8 cellular contexts compared by ENCODE assay signal in the genomic region with DNA sequence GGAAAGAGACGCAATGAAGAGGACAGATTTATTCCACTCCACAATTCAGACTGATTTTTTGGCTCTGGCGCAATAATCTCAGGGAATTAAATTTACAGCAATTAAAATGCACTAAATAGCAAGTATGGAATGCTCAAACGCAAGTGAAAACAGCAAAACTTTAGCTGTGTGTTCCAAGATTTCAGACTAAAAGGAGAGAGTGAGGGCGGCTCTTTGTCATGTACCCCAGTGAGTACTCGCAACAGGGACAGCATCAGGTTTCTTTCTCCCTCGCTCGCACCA. TPM values are rescaled to one million over a fixed set of nuclear protein-coding genes. Genes with fewer than 3 reads are reported as not detected.
DNase-seq lines count a peak whose midpoint lies in the region; ATAC-seq and TF ChIP-seq lines count a peak whose summit lies in the region.

No MANE protein-coding gene starts in this region.

- H3K4me3 ChIP-seq in DND-41 (ENCODE audit: low read depth in 1 of 2, low read length in 2 of 2) (peak overlapping the region; percentile 52 to 74), PC-9 (peak overlapping the region; percentile 65), esophagus squamous epithelium (peak overlapping the region; percentile 83 to 98 (median 88)), trophoblast cell (ENCODE audit: low read depth, low read length) (peak overlapping the region; percentile 91)

- CTCF ChIA-PET in PC-9 (lab: Charles Lee) = interaction anchor here (1.2 to 1.4 kb wide), 2 partner anchors 31 to 109 kb away, joined by 3 to 4 read pairs; no protein-coding TSS in a partner anchor

- H3K9me3 ChIP-seq in DND-41 (ENCODE audit: insufficient read depth, low read length, severe bottlenecking) = no peaks in the 10 kb centered on the region
- H3K9me3 ChIP-seq in PC-9 (ENCODE audit: insufficient read depth, low read depth) = no peaks in the 10 kb centered on the region
- H3K9me3 ChIP-seq in esophagus squamous epithelium = no peaks in the 10 kb centered on the region
- H3K9me3 ChIP-seq in trophoblast cell (ENCODE audit: insufficient read depth, low read depth, low read length) = no peaks in the 10 kb centered on the region

- BruUV-seq in PC-9 (replicated peaks; lab: Mats Ljungman, UMichigan) = no TSS peak

- DNase-seq in DND-41 (no peak), PC-9 (no peak), esophagus squamous epithelium (lab: John Stamatoyannopoulos, UW) (no peak), trophoblast cell (no peak), MV-4-11 (lab: John Stamatoyannopoulos, UW) (no peak), DMS79 (lab: John Stamatoyannopoulos, UW) (no peak)

- H3K36me3 ChIP-seq in DND-41 (ENCODE audit: insufficient read depth, low read length) (no peaks in the 10 kb centered on the region; the same call in 1 of the 2 replicates), PC-9 (ENCODE audit: low read depth) (no peaks in the 10 kb centered on the region), esophagus squamous epithelium (no peaks in the 10 kb centered on the region), trophoblast cell (ENCODE audit: control insufficient read depth in 1 of 2, insufficient read depth in 2 of 2, low read length in 2 of 2) (no peaks in the 10 kb centered on the region)

- peaks cover 34% of the 10 kb centered on the region for H3F3A ChIP-seq in PC-9 (ENCODE audit: insufficient read depth, low read depth)

- intact Hi-C loops in PC-9 (cut with micrococcal nuclease; ENCODE audit: unreplicated experiment) (loop anchor here (5.0 kb wide), 4 partner anchors 49 to 191 kb away; no protein-coding TSS in a partner anchor), esophagus squamous epithelium (cut with DNase I) (no loop called here)

- H3K4ac ChIP-seq in trophoblast cell (ENCODE audit: low read depth, low read length) = peak overlapping the region; percentile 93

- WGBS in esophagus squamous epithelium, 2 donors = 0 to 2% methylated on average over 7 of the region's 7 CpGs
- no CpG with 5 or more reads among the region's 7 CpGs for WGBS in trophoblast cell (ENCODE audit: extremely low coverage, insufficient coverage, insufficient read length)

- no peak for TF ChIP-seq POLR2A in esophagus squamous epithelium (IDR thresholded peaks at IDR 0.05)

- H2BK5ac ChIP-seq in trophoblast cell (ENCODE audit: low read depth, low read length, poor library complexity) = no peak overlapping the region

- no peak overlapping the region for H4K91ac ChIP-seq in trophoblast cell (ENCODE audit: low read depth, low read length)

- no peaks in the 10 kb centered on the region for H3K27me3 ChIP-seq in DND-41 (ENCODE audit: insufficient read depth, low read length, poor library complexity)
- H3K27me3 ChIP-seq in PC-9 (ENCODE audit: insufficient read depth, low read depth) = no peaks in the 10 kb centered on the region
- H3K27me3 ChIP-seq in esophagus squamous epithelium = no peaks in the 10 kb centered on the region
- H3K27me3 ChIP-seq in trophoblast cell (ENCODE audit: insufficient read depth, low read length) = no peaks in the 10 kb centered on the region

- no peak overlapping the region for H4K12ac ChIP-seq in trophoblast cell (ENCODE audit: low read depth, low read length)

- POLR2A ChIA-PET in PC-9 (lab: Charles Lee; ENCODE audit: unreplicated experiment) = interaction anchor here (0.7 kb wide), 1 partner anchor 796 kb away, joined by 3 read pairs; no protein-coding TSS in a partner anchor

- peaks cover 59% of the 10 kb centered on the region for H3K79me2 ChIP-seq in DND-41 (ENCODE audit: insufficient read depth, low read length)
- H3K79me2 ChIP-seq in PC-9 (ENCODE audit: low read depth) = peaks cover 58% of the 10 kb centered on the region
- peaks cover 19% of the 10 kb centered on the region for H3K79me2 ChIP-seq in trophoblast cell (ENCODE audit: control insufficient read depth, insufficient read depth, low read length, poor library complexity)

- 0 out of 2 replicates have a peak, but pooled peaks cover 2% of the 10 kb centered on the region for H3K9me2 ChIP-seq in PC-9 (ENCODE audit: insufficient read depth)

- TF ChIP-seq CTCF in DND-41 (IDR thresholded peaks at IDR 0.05; ENCODE audit: borderline replicate concordance, extremely low read depth, low read length, poor library complexity, severe bottlenecking) (no peak), PC-9 (conservative IDR thresholded peaks at IDR 0.05) (no peak), esophagus squamous epithelium (IDR thresholded peaks at IDR 0.05) (no peak)

- peaks cover 39% of the 10 kb centered on the region; the same call in 1 of the 2 replicates for H4K20me1 ChIP-seq in DND-41 (ENCODE audit: insufficient read depth, low read length)
- H4K20me1 ChIP-seq in PC-9 (ENCODE audit: insufficient read depth) = peaks cover 35% of the 10 kb centered on the region

- H4K8ac ChIP-seq in trophoblast cell (ENCODE audit: low read depth, low read length) = no peak overlapping the region

- peak overlapping the region; percentile 29 for H3K14ac ChIP-seq in trophoblast cell (ENCODE audit: low read length)

- H3K18ac ChIP-seq in trophoblast cell (ENCODE audit: low read length) = no peak overlapping the region

- H3K9ac ChIP-seq in DND-41 (ENCODE audit: low read depth, low read length) = peak overlapping the region; percentile 90
- H3K9ac ChIP-seq in trophoblast cell (ENCODE audit: low read length) = no peak overlapping the region

- peak overlapping the region; percentile 52 for H3K27ac ChIP-seq in DND-41 (ENCODE audit: low read length)
- H3K27ac ChIP-seq in PC-9 = peak overlapping the region; percentile 98
- peak overlapping the region; percentile 90 to 98 (median 98) for H3K27ac ChIP-seq in esophagus squamous epithelium
- H3K27ac ChIP-seq in trophoblast cell (ENCODE audit: low read depth, low read length) = peak overlapping the region; percentile 97

- H3K4me1 ChIP-seq in DND-41 (ENCODE audit: insufficient read depth, low read length) (peaks cover 41% of the 10 kb centered on the region), PC-9 (replicated peaks; ENCODE audit: insufficient read depth) (peaks cover 53% of the 10 kb centered on the region), esophagus squamous epithelium (peaks cover 0 to 65% (median 4%) of the 10 kb centered on the region in 3 donors), trophoblast cell (ENCODE audit: control insufficient read depth in 1 of 2, insufficient read depth in 2 of 2, low read length in 2 of 2) (peaks cover 0 to 3% of the 10 kb centered on the region in 2 experiments)

- H2AK5ac ChIP-seq in trophoblast cell (ENCODE audit: low read length) = no peak overlapping the region

- ATAC-seq in DND-41 (ENCODE audit: insufficient read depth, low read depth) = no peak
- no peak for ATAC-seq in GM18498 (IDR thresholded peaks at IDR 0.05; ENCODE audit: unreplicated experiment)
- ATAC-seq in GM18858 (IDR thresholded peaks at IDR 0.05; ENCODE audit: unreplicated experiment) = no peak

- H3K79me1 ChIP-seq in trophoblast cell (ENCODE audit: low read length) = peaks cover 19% of the 10 kb centered on the region

- H2AFZ ChIP-seq in DND-41 (ENCODE audit: low read depth, low read length) (peak overlapping the region; percentile 73), PC-9 (peak overlapping the region; percentile 69), trophoblast cell (ENCODE audit: insufficient read depth, low read length, poor library complexity) (no peak overlapping the region)

- H2BK120ac ChIP-seq in trophoblast cell (ENCODE audit: insufficient read depth, low read length, poor library complexity) = no peak overlapping the region

- peak overlapping the region; percentile 86 for H3K4me2 ChIP-seq in DND-41 (ENCODE audit: insufficient read depth, low read length)
- H3K4me2 ChIP-seq in PC-9 = peak overlapping the region; percentile 92
- H3K4me2 ChIP-seq in trophoblast cell (ENCODE audit: low read length) = peak overlapping the region; percentile 63

- H3K23ac ChIP-seq in trophoblast cell (ENCODE audit: low read length) = no peak overlapping the region

- H2BK12ac ChIP-seq in trophoblast cell (ENCODE audit: low read length) = no peak overlapping the region

RNA-seq across cellular contexts. Expression of gene ROCK2, which starts 1.2 kb away (rescaled TPM):
- total RNA-seq in PC-9 (2021) (28.5 and 38.0 TPM in 2 replicates), esophagus squamous epithelium (10 to 100 TPM; 15.2 to 50.5 (median 21.4) TPM)
- polyA plus RNA-seq in trophoblast cell (2013) = 36.9 and 37.0 TPM in 2 replicates
